Comparison of ENCODE assay signal across 24 cellular contexts in genomic region chr21:42580793-42581201, GRCh38.
DNase-seq lines count a peak whose midpoint lies in the region; ATAC-seq, FAIRE-seq and TF ChIP-seq lines count a peak whose summit lies in the region.
"Had no signal": no experiment of that assay in that cellular context is flagged by ENCODE, and none has a peak within 500 bp of the region (broad histone marks: within the 10 kb centered on the region; RNA-seq: fewer than 3 reads in every experiment).

No MANE protein-coding gene starts in this region.

- H3K27ac ChIP-seq in right atrium auricular region (no peak overlapping the region), kidney (ENCODE audit: low read depth in 2 of 2, low read length in 2 of 2) (no peak overlapping the region), spleen (peak overlapping the region in 1 of 8 donors; percentile 68)
- H3K27ac ChIP-seq: 22Rv1, BLaER1, HL-60, KMS-11 had no signal

- H3K27me3 ChIP-seq in right atrium auricular region (no peaks in the 10 kb centered on the region), spleen (replicated peaks in 1 of 7) (no peaks in the 10 kb centered on the region)
- H3K27me3 ChIP-seq: BLaER1 had no signal

- peaks cover 0 to 12% of the 10 kb centered on the region in 2 donors for H3K9me3 ChIP-seq in right atrium auricular region
- H3K9me3 ChIP-seq in kidney (ENCODE audit: control insufficient read depth in 1 of 2, low read length in 2 of 2) = no peaks in the 10 kb centered on the region
- peaks cover 0 to 16% (median 14%) of the 10 kb centered on the region in 8 donors for H3K9me3 ChIP-seq in spleen

- H3K4me3 ChIP-seq in right atrium auricular region (no peak overlapping the region), kidney (ENCODE audit: low read length in 2 of 2) (no peak overlapping the region), spleen (no peak overlapping the region)
- H3K4me3 ChIP-seq: BLaER1, GM23338, HAP-1 had no signal

- DNase-seq in activated CD4-positive, CD25-positive, alpha-beta regulatory T cell treated with anti-CD3 and anti-CD28 coated beads, Interleukin-2, amount 50 U/mL, for 72 hours = peak; percentile 15
- peak; percentile 14 for DNase-seq in Right ventricle myocardium superior
- DNase-seq in right atrium auricular region (ENCODE audit: low spot score) = no peak
- DNase-seq in kidney = peak; percentile 61
- DNase-seq in spleen = peak; percentile 67
- DNase-seq in OCI-M2 (lab: John Stamatoyannopoulos, UW; ENCODE audit: unreplicated experiment) = no peak
- DNase-seq: ACHN, DMS 273 treated with DMSO at 0.1 percent for 48 hours, DND-41, NCI-H1092 treated with DMSO at 0.1 percent for 48 hours, NCI-H1436 treated with DMSO at 0.1 percent for 48 hours, NCI-H2029, NCI-H2227 treated with DMSO at 0.1 percent for 48 hours, NCI-H510A had no signal

- TF ChIP-seq POLR2A in spleen (IDR thresholded peaks at IDR 0.05) = no peak

- H3K4me1 ChIP-seq in right atrium auricular region (no peaks in the 10 kb centered on the region), kidney (ENCODE audit: control insufficient read depth in 1 of 2, insufficient read depth in 1 of 2, low read depth in 1 of 2, low read length in 2 of 2) (no peaks in the 10 kb centered on the region), spleen (peaks cover 0 to 5% (median 0%) of the 10 kb centered on the region in 6 donors)
- H3K4me1 ChIP-seq: Caco-2, HAP-1 had no signal

- no peak overlapping the region for H3K9ac ChIP-seq in kidney (ENCODE audit: low read length in 2 of 2)
- H3K9ac ChIP-seq: BLaER1, KMS-11 had no signal

- TF ChIP-seq CTCF in right atrium auricular region (IDR thresholded peaks at IDR 0.05) = no peak
- no peak for TF ChIP-seq CTCF in kidney (IDR thresholded peaks at IDR 0.05; ENCODE audit: borderline replicate concordance, extremely low read depth, insufficient read depth)
- TF ChIP-seq CTCF in spleen (IDR thresholded peaks at IDR 0.05 in 8 of 11, conservative IDR thresholded peaks at IDR 0.05 in 3 of 11) = no peak

- ATAC-seq in activated CD4-positive, CD25-positive, alpha-beta regulatory T cell treated with anti-CD3 and anti-CD28 coated beads, Interleukin-2, amount 50 U/mL, for 24 hours = no peak
- ATAC-seq in Right ventricle myocardium superior (ENCODE audit: poor library complexity) = no peak
- ATAC-seq in GM21360 (IDR thresholded peaks at IDR 0.05; ENCODE audit: unreplicated experiment) = no peak

- H3K36me3 ChIP-seq in right atrium auricular region = no peaks in the 10 kb centered on the region
- no peaks in the 10 kb centered on the region for H3K36me3 ChIP-seq in kidney (ENCODE audit: control insufficient read depth in 1 of 2, insufficient read depth in 2 of 2, low read length in 2 of 2)
- H3K36me3 ChIP-seq in spleen = peaks cover 0 to 51% (median 4%) of the 10 kb centered on the region in 6 donors
- H3K36me3 ChIP-seq: HAP-1 had no signal

- no peak for FAIRE-seq in kidney (lab: Jason Lieb, UNC)
- FAIRE-seq: GM12891 had no signal

- WGBS in spleen, 5 donors = 91 to 93% (median 92%) methylated on average over 15 of the region's 15 CpGs

- intact Hi-C loops in Right ventricle myocardium superior (cut with DNase I) = no loop called here
- intact Hi-C loops in kidney (cut with DNase I) = no loop called here
- intact Hi-C loops in spleen (cut with DNase I; ENCODE audit: low total_unique reads) = no loop called here

Comparison
In these comparisons a context has a peak if more than half of its experiments do, and no peak if none do; other contexts are left out.
1. DNase-seq: peak in activated CD4-positive, CD25-positive, alpha-beta regulatory T cell treated with anti-CD3 and anti-CD28 coated beads, Interleukin-2, amount 50 U/mL, for 72 hours (single experiment), Right ventricle myocardium superior (single experiment), kidney (single experiment) and spleen (single experiment); none in right atrium auricular region (single experiment) and OCI-M2 (single experiment).